17 cellular contexts compared by ENCODE assay signal in genomic region chr5:32851774-32852173, GRCh38.
"Had no signal": no experiment of that assay in that cellular context is flagged by ENCODE, and none has a peak within 500 bp of the region (broad histone marks: within the 10 kb centered on the region; RNA-seq: fewer than 3 reads in every experiment).

No MANE protein-coding gene starts in this region.

- H3K36me3 Mint-ChIP-seq: activated naive CD4-positive, alpha-beta T cell treated with anti-CD3 and anti-CD28 coated beads, Interleukin-2, amount 50 U/mL, for 24 hours; stimulated activated naive B cell treated with anti-CD40 and anti-IgM and Interleukin-4, amounts not matched to agents 10 μg/mL and 1 μg/mL and 100 μg/mL, for 72 hours had no signal

- H3K4me3 Mint-ChIP-seq: activated CD4-positive, alpha-beta T cell treated with anti-CD3 and anti-CD28 coated beads, Interleukin-2, amount 10 ng/mL, durations not matched to agents 7 days and 5 days; activated naive CD4-positive, alpha-beta T cell treated with anti-CD3 and anti-CD28 coated beads, Interleukin-2, amount 50 U/mL, for 24 hours; activated T-helper 17 cell treated with anti-CD3 and anti-CD28 coated beads, Interleukin-2, amount 50 U/mL, for 72 hours; stimulated activated naive B cell treated with anti-CD40 and anti-IgM and Interleukin-4, amounts not matched to agents 10 μg/mL and 1 μg/mL and 100 μg/mL, for 72 hours had no signal

- H3K27ac ChIP-seq: esophagus squamous epithelium, neutrophil, spleen, upper lobe of left lung had no signal

- DNase-seq: activated CD4-positive, alpha-beta T cell treated with anti-CD3 and anti-CD28 coated beads, Interleukin-2, amount 10 ng/mL, durations not matched to agents 7 days and 5 days; activated CD4-positive, CD25-positive, alpha-beta regulatory T cell; activated T-cell treated with anti-CD3 and anti-CD28 coated beads for 4 hours; amygdala; cerebellar nuclear complex; dermis blood vessel endothelial cell; esophagus squamous epithelium; spleen; stimulated activated CD4-positive, alpha-beta T cell treated with anti-CD3 and anti-CD28 coated beads, Interleukin-1b, Interleukin-23, amount 100 ng/mL, for 48 hours; stimulated activated naive B cell treated with anti-CD40 and anti-IgM and Interleukin-4, amounts not matched to agents 10 μg/mL and 1 μg/mL and 100 μg/mL, for 72 hours; substantia nigra; T-helper 1 cell; upper lobe of left lung had no signal

- H3K9me3 ChIP-seq: neutrophil, upper lobe of left lung had no signal

- H3K4me1 Mint-ChIP-seq: activated CD4-positive, alpha-beta T cell treated with anti-CD3 and anti-CD28 coated beads, Interleukin-2, amount 10 ng/mL, durations not matched to agents 7 days and 5 days; activated naive CD4-positive, alpha-beta T cell treated with anti-CD3 and anti-CD28 coated beads, Interleukin-2, amount 50 U/mL, for 24 hours; activated T-helper 17 cell treated with anti-CD3 and anti-CD28 coated beads, Interleukin-2, amount 50 U/mL, for 72 hours; stimulated activated naive B cell treated with anti-CD40 and anti-IgM and Interleukin-4, amounts not matched to agents 10 μg/mL and 1 μg/mL and 100 μg/mL, for 72 hours had no signal

- H3K4me1 ChIP-seq: spleen had no signal

- H3K27me3 ChIP-seq: brain microvascular endothelial cell, neutrophil, upper lobe of left lung had no signal

- H3K36me3 ChIP-seq: brain microvascular endothelial cell, esophagus squamous epithelium, neutrophil, spleen, upper lobe of left lung had no signal

- H3K27me3 Mint-ChIP-seq: activated CD4-positive, alpha-beta T cell treated with anti-CD3 and anti-CD28 coated beads, Interleukin-2, amount 10 ng/mL, durations not matched to agents 7 days and 5 days; activated naive CD4-positive, alpha-beta T cell treated with anti-CD3 and anti-CD28 coated beads, Interleukin-2, amount 50 U/mL, for 24 hours had no signal

- H3K4me3 ChIP-seq: esophagus squamous epithelium, spleen, upper lobe of left lung had no signal

- H3K9me3 Mint-ChIP-seq: activated CD4-positive, alpha-beta T cell treated with anti-CD3 and anti-CD28 coated beads, Interleukin-2, amount 10 ng/mL, durations not matched to agents 7 days and 5 days had no signal

- H3K27ac Mint-ChIP-seq: activated CD4-positive, alpha-beta T cell treated with anti-CD3 and anti-CD28 coated beads, Interleukin-2, amount 10 ng/mL, durations not matched to agents 7 days and 5 days; activated naive CD4-positive, alpha-beta T cell treated with anti-CD3 and anti-CD28 coated beads, Interleukin-2, amount 50 U/mL, for 24 hours; activated T-helper 17 cell treated with anti-CD3 and anti-CD28 coated beads, Interleukin-2, amount 50 U/mL, for 72 hours; stimulated activated naive B cell treated with anti-CD40 and anti-IgM and Interleukin-4, amounts not matched to agents 10 μg/mL and 1 μg/mL and 100 μg/mL, for 72 hours had no signal
